13 cellular contexts compared by ENCODE assay signal in the genomic region with DNA sequence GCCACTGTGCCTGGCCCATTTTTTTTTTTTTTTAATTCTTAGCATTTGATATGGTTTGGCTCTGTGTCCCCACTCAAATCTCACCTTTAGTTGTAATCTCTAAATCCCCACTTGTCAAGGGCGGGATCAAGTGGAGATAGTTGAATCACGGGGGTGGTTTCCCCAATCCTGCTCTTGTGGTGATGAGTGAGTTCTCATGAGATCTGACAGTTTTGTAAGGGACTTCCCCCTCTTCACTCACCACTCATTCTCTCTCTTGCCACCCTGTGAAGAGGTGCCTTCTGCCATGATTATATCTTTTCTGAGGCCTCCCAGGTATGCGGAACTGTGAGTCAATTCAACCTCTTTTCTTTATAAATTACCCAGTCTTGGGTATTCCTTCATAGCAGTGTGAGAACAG. TPM values are rescaled to one million over a fixed set of nuclear protein-coding genes. Genes with fewer than 3 reads are reported as not detected.
DNase-seq lines count a peak whose midpoint lies in the region; TF ChIP-seq lines count a peak whose summit lies in the region.
"Had no signal": no experiment of that assay in that cellular context is flagged by ENCODE, and none has a peak within 500 bp of the region (broad histone marks: within the 10 kb centered on the region; RNA-seq: fewer than 3 reads in every experiment).

No MANE protein-coding gene starts in this region.

- peaks cover 0 to 15% (median 0%) of the 10 kb centered on the region in 4 donors for H3K4me1 ChIP-seq in tibial artery
- H3K4me1 ChIP-seq: thyroid gland had no signal

- no peak overlapping the region for H3K4me3 ChIP-seq in tibial artery
- H3K4me3 ChIP-seq: thyroid gland had no signal

- H3K9me3 ChIP-seq in tibial artery = peaks cover 0 to 20% (median 0%) of the 10 kb centered on the region in 3 donors
- H3K9me3 ChIP-seq: thyroid gland had no signal

- TF ChIP-seq CTCF in tibial artery (IDR thresholded peaks at IDR 0.05) = no peak

- peak; percentile 25 for DNase-seq in activated CD8-positive, alpha-beta memory T cell treated with anti-CD3 and anti-CD28 coated beads, Interleukin-2, amount 50 U/mL, for 24 hours (ENCODE audit: extremely low read depth)
- DNase-seq in activated CD8-positive, alpha-beta memory T cell treated with anti-CD3 and anti-CD28 coated beads for 24 hours = no peak
- DNase-seq in activated CD4-positive, alpha-beta T cell treated with anti-CD3 and anti-CD28 coated beads, Interleukin-2, amount 50 U/mL, for 48 hours = peak; percentile 48 to 65
- peak; percentile 11 for DNase-seq in renal cortical epithelial cell (ENCODE audit: low read depth)
- peak; percentile 23 to 63 for DNase-seq in stimulated activated CD8-positive, alpha-beta memory T cell treated with anti-CD3 and anti-CD28 coated beads, Interleukin-7, amount 100 ng/mL, for 48 hours (ENCODE audit: extremely low read depth in 1 of 2, low read depth in 1 of 2)
- no peak for DNase-seq in OCI-M2 (lab: John Stamatoyannopoulos, UW; ENCODE audit: unreplicated experiment)
- DNase-seq in COLO668 (lab: John Stamatoyannopoulos, UW; ENCODE audit: unreplicated experiment) = no peak
- DNase-seq in tibial artery = no peak
- DNase-seq: activated gamma-delta T cell treated with Interleukin-2 at 50 U/mL for 16 hours, left colon, MM.1S, SHP77 treated with DMSO at 0.1 percent for 48 hours, thyroid gland had no signal

- no peaks in the 10 kb centered on the region for H3K27me3 ChIP-seq in tibial artery
- H3K27me3 ChIP-seq: thyroid gland had no signal

- no peak overlapping the region for H3K27ac ChIP-seq in tibial artery
- H3K27ac ChIP-seq: thyroid gland had no signal

- intact Hi-C loops in tibial artery (cut with DNase I; ENCODE audit: low total_unique reads) = no loop called here

- no peaks in the 10 kb centered on the region for H3K36me3 ChIP-seq in tibial artery
- H3K36me3 ChIP-seq: thyroid gland had no signal

RNA-seq across cellular contexts. Expression of a gene that starts 27.2 kb away (rescaled TPM):
- 19.5 and 35.9 TPM in 2 replicates for total RNA-seq in renal cortical epithelial cell

RNA-seq across cellular contexts. Expression of a gene that starts 27.4 kb away (rescaled TPM):
- 26.4 and 38.0 TPM in 2 replicates for total RNA-seq in renal cortical epithelial cell

Comparison
In these comparisons a context has a peak if more than half of its experiments do, and no peak if none do; other contexts are left out.
1. DNase-seq: peak in activated CD8-positive, alpha-beta memory T cell treated with anti-CD3 and anti-CD28 coated beads, Interleukin-2, amount 50 U/mL, for 24 hours (single experiment), activated CD4-positive, alpha-beta T cell treated with anti-CD3 and anti-CD28 coated beads, Interleukin-2, amount 50 U/mL, for 48 hours (2 of 2), renal cortical epithelial cell (single experiment) and stimulated activated CD8-positive, alpha-beta memory T cell treated with anti-CD3 and anti-CD28 coated beads, Interleukin-7, amount 100 ng/mL, for 48 hours (2 of 2); none in activated CD8-positive, alpha-beta memory T cell treated with anti-CD3 and anti-CD28 coated beads for 24 hours (single experiment), OCI-M2 (single experiment), COLO668 (single experiment) and tibial artery (0 of 2).